Comparison of ENCODE assay signal across 1 cellular context in genomic region chr6:28104392-28105250, GRCh38.
TF ChIP-seq lines count a peak whose summit lies in the region.

No MANE protein-coding gene starts in this region.

TF ChIP-seq in HepG2, 621 proteins besides CTCF, POLR2A, EP300 and RAD21 (continued from another document and continues in another):
- peak; percentile 98 for TF ChIP-seq ZNF574 (CRISPR knock-in tag; IDR thresholded peaks at IDR 0.05)
- TF ChIP-seq ASH2L (IDR thresholded peaks at IDR 0.05; ENCODE audit: insufficient read length, low read depth, low read length), result peak; percentile 85
- 0 out of 2 replicates have a peak, but pooled peaks have one; percentile 45 for TF ChIP-seq ZBTB8A (CRISPR knock-in tag; IDR thresholded peaks at IDR 0.05; ENCODE audit: borderline replicate concordance, low read depth)
- TF ChIP-seq ELF1 (CRISPR knock-in tag; IDR thresholded peaks at IDR 0.05), result peak; percentile 88
- peak; percentile 83 for TF ChIP-seq THAP9 (CRISPR knock-in tag; IDR thresholded peaks at IDR 0.05; ENCODE audit: borderline replicate concordance)
- no peak for TF ChIP-seq FOXM1 (CRISPR knock-in tag; IDR thresholded peaks at IDR 0.05)
- peak; percentile 96 for TF ChIP-seq HNRNPL (IDR thresholded peaks at IDR 0.05; ENCODE audit: low read depth, low read length)
- peak; percentile 66; the same call in 1 of the 2 replicates for TF ChIP-seq ZNF230 (CRISPR knock-in tag; IDR thresholded peaks at IDR 0.05)
- TF ChIP-seq ZNF256 (CRISPR knock-in tag; conservative IDR thresholded peaks at IDR 0.05), result peak; percentile 83; the same call in 1 of the 2 replicates
- no peak for TF ChIP-seq TSC22D2 (CRISPR knock-in tag; IDR thresholded peaks at IDR 0.05; ENCODE audit: borderline replicate concordance)
- no peak for TF ChIP-seq ETS1 (CRISPR knock-in tag; IDR thresholded peaks at IDR 0.05)
- TF ChIP-seq ZFY (CRISPR knock-in tag; IDR thresholded peaks at IDR 0.05), result peak; percentile 88
- TF ChIP-seq HIVEP1 (CRISPR knock-in tag; IDR thresholded peaks at IDR 0.05), result peak; percentile 79
- peak; percentile 95 for TF ChIP-seq MAF1 (CRISPR knock-in tag; IDR thresholded peaks at IDR 0.05; ENCODE audit: borderline replicate concordance)
- TF ChIP-seq MXD4 (CRISPR knock-in tag; IDR thresholded peaks at IDR 0.05), result peak; percentile 70; the same call in 1 of the 2 replicates
- TF ChIP-seq STAT5B (CRISPR knock-in tag; IDR thresholded peaks at IDR 0.05), result no peak
- TF ChIP-seq KLF11 (CRISPR knock-in tag; IDR thresholded peaks at IDR 0.05), result no peak
- TF ChIP-seq ZNF274 (CRISPR knock-in tag; IDR thresholded peaks at IDR 0.05), result peak; percentile 88
- TF ChIP-seq ZNF33A (CRISPR knock-in tag; IDR thresholded peaks at IDR 0.05; ENCODE audit: borderline replicate concordance), result peak; percentile 95
- TF ChIP-seq NFKB2 (CRISPR knock-in tag; IDR thresholded peaks at IDR 0.05; ENCODE audit: borderline replicate concordance), result peak; percentile 95; the same call in 1 of the 2 replicates
- no peak; the same call in 1 of the 2 replicates for TF ChIP-seq SMC3 (IDR thresholded peaks at IDR 0.05; ENCODE audit: low read length)
- TF ChIP-seq, protein P1, sequence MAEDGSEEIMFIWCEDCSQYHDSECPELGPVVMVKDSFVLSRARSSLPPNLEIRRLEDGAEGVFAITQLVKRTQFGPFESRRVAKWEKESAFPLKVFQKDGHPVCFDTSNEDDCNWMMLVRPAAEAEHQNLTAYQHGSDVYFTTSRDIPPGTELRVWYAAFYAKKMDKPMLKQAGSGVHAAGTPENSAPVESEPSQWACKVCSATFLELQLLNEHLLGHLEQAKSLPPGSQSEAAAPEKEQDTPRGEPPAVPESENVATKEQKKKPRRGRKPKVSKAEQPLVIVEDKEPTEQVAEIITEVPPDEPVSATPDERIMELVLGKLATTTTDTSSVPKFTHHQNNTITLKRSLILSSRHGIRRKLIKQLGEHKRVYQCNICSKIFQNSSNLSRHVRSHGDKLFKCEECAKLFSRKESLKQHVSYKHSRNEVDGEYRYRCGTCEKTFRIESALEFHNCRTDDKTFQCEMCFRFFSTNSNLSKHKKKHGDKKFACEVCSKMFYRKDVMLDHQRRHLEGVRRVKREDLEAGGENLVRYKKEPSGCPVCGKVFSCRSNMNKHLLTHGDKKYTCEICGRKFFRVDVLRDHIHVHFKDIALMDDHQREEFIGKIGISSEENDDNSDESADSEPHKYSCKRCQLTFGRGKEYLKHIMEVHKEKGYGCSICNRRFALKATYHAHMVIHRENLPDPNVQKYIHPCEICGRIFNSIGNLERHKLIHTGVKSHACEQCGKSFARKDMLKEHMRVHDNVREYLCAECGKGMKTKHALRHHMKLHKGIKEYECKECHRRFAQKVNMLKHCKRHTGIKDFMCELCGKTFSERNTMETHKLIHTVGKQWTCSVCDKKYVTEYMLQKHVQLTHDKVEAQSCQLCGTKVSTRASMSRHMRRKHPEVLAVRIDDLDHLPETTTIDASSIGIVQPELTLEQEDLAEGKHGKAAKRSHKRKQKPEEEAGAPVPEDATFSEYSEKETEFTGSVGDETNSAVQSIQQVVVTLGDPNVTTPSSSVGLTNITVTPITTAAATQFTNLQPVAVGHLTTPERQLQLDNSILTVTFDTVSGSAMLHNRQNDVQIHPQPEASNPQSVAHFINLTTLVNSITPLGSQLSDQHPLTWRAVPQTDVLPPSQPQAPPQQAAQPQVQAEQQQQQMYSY (CRISPR knock-in tag; IDR thresholded peaks at IDR 0.05), result peak; percentile 75; the same call in 1 of the 2 replicates
- TF ChIP-seq, protein P2, sequence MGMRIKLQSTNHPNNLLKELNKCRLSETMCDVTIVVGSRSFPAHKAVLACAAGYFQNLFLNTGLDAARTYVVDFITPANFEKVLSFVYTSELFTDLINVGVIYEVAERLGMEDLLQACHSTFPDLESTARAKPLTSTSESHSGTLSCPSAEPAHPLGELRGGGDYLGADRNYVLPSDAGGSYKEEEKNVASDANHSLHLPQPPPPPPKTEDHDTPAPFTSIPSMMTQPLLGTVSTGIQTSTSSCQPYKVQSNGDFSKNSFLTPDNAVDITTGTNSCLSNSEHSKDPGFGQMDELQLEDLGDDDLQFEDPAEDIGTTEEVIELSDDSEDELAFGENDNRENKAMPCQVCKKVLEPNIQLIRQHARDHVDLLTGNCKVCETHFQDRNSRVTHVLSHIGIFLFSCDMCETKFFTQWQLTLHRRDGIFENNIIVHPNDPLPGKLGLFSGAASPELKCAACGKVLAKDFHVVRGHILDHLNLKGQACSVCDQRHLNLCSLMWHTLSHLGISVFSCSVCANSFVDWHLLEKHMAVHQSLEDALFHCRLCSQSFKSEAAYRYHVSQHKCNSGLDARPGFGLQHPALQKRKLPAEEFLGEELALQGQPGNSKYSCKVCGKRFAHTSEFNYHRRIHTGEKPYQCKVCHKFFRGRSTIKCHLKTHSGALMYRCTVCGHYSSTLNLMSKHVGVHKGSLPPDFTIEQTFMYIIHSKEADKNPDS (CRISPR knock-in tag; IDR thresholded peaks at IDR 0.05), result no peak
- 0 out of 2 replicates have a peak, but pooled peaks have one; percentile 56 for TF ChIP-seq ELF4 (CRISPR knock-in tag; IDR thresholded peaks at IDR 0.05; ENCODE audit: borderline replicate concordance)
- peak; percentile 86; the same call in 1 of the 2 replicates for TF ChIP-seq ZBTB26 (CRISPR knock-in tag; IDR thresholded peaks at IDR 0.05; ENCODE audit: borderline replicate concordance)
- TF ChIP-seq NCOR1 (IDR thresholded peaks at IDR 0.05; ENCODE audit: borderline replicate concordance, low read length), result no peak
- TF ChIP-seq SALL1 (CRISPR knock-in tag; IDR thresholded peaks at IDR 0.05), result peak; percentile 92
- TF ChIP-seq SETDB1 (CRISPR knock-in tag; IDR thresholded peaks at IDR 0.05; ENCODE audit: borderline replicate concordance), result peak; percentile 77; the same call in 1 of the 2 replicates
- TF ChIP-seq, protein P3, sequence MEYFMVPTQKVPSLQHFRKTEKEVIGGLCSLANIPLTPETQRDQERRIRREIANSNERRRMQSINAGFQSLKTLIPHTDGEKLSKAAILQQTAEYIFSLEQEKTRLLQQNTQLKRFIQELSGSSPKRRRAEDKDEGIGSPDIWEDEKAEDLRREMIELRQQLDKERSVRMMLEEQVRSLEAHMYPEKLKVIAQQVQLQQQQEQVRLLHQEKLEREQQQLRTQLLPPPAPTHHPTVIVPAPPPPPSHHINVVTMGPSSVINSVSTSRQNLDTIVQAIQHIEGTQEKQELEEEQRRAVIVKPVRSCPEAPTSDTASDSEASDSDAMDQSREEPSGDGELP (IDR thresholded peaks at IDR 0.05; ENCODE audit: borderline replicate concordance, low read depth), result 0 out of 2 replicates have a peak, but pooled peaks have one; percentile 15
- peak; percentile 94; the same call in 1 of the 2 replicates for TF ChIP-seq BRCA1 (CRISPR knock-in tag; IDR thresholded peaks at IDR 0.05)
- TF ChIP-seq, protein P4, sequence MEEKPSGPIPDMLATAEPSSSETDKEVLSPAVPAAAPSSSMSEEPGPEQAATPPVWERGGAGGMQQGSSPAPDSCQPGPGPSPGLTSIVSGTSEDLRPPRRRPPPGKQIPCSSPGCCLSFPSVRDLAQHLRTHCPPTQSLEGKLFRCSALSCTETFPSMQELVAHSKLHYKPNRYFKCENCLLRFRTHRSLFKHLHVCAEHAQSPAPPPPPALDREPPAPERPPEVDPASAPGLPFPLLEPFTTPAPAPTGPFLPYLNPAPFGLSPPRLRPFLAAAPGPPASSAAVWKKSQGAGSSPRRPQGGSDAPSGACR (CRISPR knock-in tag; IDR thresholded peaks at IDR 0.05), result peak; percentile 83; the same call in 1 of the 2 replicates
- TF ChIP-seq ZNF224 (CRISPR knock-in tag; IDR thresholded peaks at IDR 0.05), result peak; percentile 86; the same call in 1 of the 2 replicates
- TF ChIP-seq ZBTB1 (CRISPR knock-in tag; IDR thresholded peaks at IDR 0.05; ENCODE audit: borderline replicate concordance), result no peak
- TF ChIP-seq UBTF (CRISPR knock-in tag; IDR thresholded peaks at IDR 0.05), result peak; percentile 98
- peak; percentile 94 for TF ChIP-seq ERF (CRISPR knock-in tag; IDR thresholded peaks at IDR 0.05)
- TF ChIP-seq CREB1 (IDR thresholded peaks at IDR 0.05), result no peak
- TF ChIP-seq CREB1 (CRISPR knock-in tag; IDR thresholded peaks at IDR 0.05), result peak; percentile 60; the same call in 1 of the 2 replicates
- no peak; the same call in 1 of the 2 replicates for TF ChIP-seq ZNF451 (CRISPR knock-in tag; IDR thresholded peaks at IDR 0.05)
- no peak for TF ChIP-seq JUNB (CRISPR knock-in tag; IDR thresholded peaks at IDR 0.05; ENCODE audit: borderline replicate concordance)
- TF ChIP-seq TBL1XR1 (IDR thresholded peaks at IDR 0.05; ENCODE audit: borderline replicate concordance, low read length, partially characterized antibody), result no peak
- peak; percentile 71; the same call in 1 of the 2 replicates for TF ChIP-seq CERS6 (CRISPR knock-in tag; IDR thresholded peaks at IDR 0.05)
- TF ChIP-seq ZMYM4 (CRISPR knock-in tag; IDR thresholded peaks at IDR 0.05), result peak; percentile 90
- TF ChIP-seq NFRKB (IDR thresholded peaks at IDR 0.05), result no peak
- TF ChIP-seq SATB2 (CRISPR knock-in tag; IDR thresholded peaks at IDR 0.05), result peak; percentile 86; the same call in 1 of the 2 replicates
